16 cellular contexts compared by ENCODE assay signal in genomic region chr6:39905640-39905975, GRCh38. TPM values are rescaled to one million over a fixed set of nuclear protein-coding genes. Genes with fewer than 3 reads are reported as not detected.
DNase-seq lines count a peak whose midpoint lies in the region; ATAC-seq and TF ChIP-seq lines count a peak whose summit lies in the region.
"Had no signal": no experiment of that assay in that cellular context is flagged by ENCODE, and none has a peak within 500 bp of the region (broad histone marks: within the 10 kb centered on the region; RNA-seq: fewer than 3 reads in every experiment).

No MANE protein-coding gene starts in this region.

- peaks cover 40% of the 10 kb centered on the region for H3K36me3 Mint-ChIP-seq in chondrocyte (ENCODE audit: low read depth)
- no peaks in the 10 kb centered on the region for H3K36me3 Mint-ChIP-seq in activated CD4-positive, alpha-beta T cell treated with anti-CD3 and anti-CD28 coated beads for 36 hours (ENCODE audit: low read depth)
- H3K36me3 Mint-ChIP-seq: CD4-positive, alpha-beta memory T cell had no signal

- H3K4me3 ChIP-seq in tibial artery = no peak overlapping the region
- H3K4me3 ChIP-seq: A549, GM12878, GM23248 had no signal

- intact Hi-C loops in posterior vena cava (cut with DNase I) (no loop called here), tibial artery (cut with DNase I; ENCODE audit: low total_unique reads) (loop anchor here (10.0 kb wide), 1 partner anchor 399 kb away; no protein-coding TSS in a partner anchor)
- intact Hi-C loops in activated CD4-positive, alpha-beta T cell treated with anti-CD3 and anti-CD28 coated beads for 36 hours (cut with DNase I, micrococcal nuclease) = no loop called here

- H3K4me3 Mint-ChIP-seq in chondrocyte (ENCODE audit: unreplicated experiment) = no peak overlapping the region
- no peak overlapping the region for H3K4me3 Mint-ChIP-seq in activated CD4-positive, alpha-beta T cell treated with anti-CD3 and anti-CD28 coated beads for 36 hours
- H3K4me3 Mint-ChIP-seq: CD4-positive, alpha-beta memory T cell had no signal

- peaks cover 0 to 11% (median 5%) of the 10 kb centered on the region in 4 donors for H3K4me1 ChIP-seq in tibial artery
- H3K4me1 ChIP-seq: A549, BE2C had no signal

- CTCF ChIA-PET in activated CD4-positive, alpha-beta T cell treated with anti-CD3 and anti-CD28 coated beads for 36 hours (lab: Charles Lee) = no interaction called here

- POLR2A ChIA-PET in activated CD4-positive, alpha-beta T cell treated with anti-CD3 and anti-CD28 coated beads for 36 hours (lab: Charles Lee) = no interaction called here

- no peaks in the 10 kb centered on the region for H3K4me1 Mint-ChIP-seq in chondrocyte (ENCODE audit: low read depth)
- no peaks in the 10 kb centered on the region for H3K4me1 Mint-ChIP-seq in activated CD4-positive, alpha-beta T cell treated with anti-CD3 and anti-CD28 coated beads for 36 hours
- H3K4me1 Mint-ChIP-seq: CD4-positive, alpha-beta memory T cell had no signal

- H3K27me3 Mint-ChIP-seq in chondrocyte (ENCODE audit: low read depth) = no peaks in the 10 kb centered on the region
- H3K27me3 Mint-ChIP-seq in activated CD4-positive, alpha-beta T cell treated with anti-CD3 and anti-CD28 coated beads for 36 hours = no peaks in the 10 kb centered on the region

- TF ChIP-seq CTCF in chondrocyte (IDR thresholded peaks at IDR 0.05) (no peak), tibial artery (IDR thresholded peaks at IDR 0.05) (no peak)

- DNase-seq in chondrocyte (ENCODE audit: low spot score) = no peak
- DNase-seq in epidermal melanocyte (ENCODE audit: insufficient read length, low spot score) = peak; percentile 1
- DNase-seq in posterior vena cava (ENCODE audit: low spot score) = peak; percentile 40
- DNase-seq in tibial artery = peak in 1 of 2 donors; percentile 48
- DNase-seq in OCI-M1 (lab: John Stamatoyannopoulos, UW) = no peak
- DNase-seq in NCI-H524 treated with DMSO at 0.1 percent for 48 hours (lab: John Stamatoyannopoulos, UW) = no peak
- DNase-seq in activated CD4-positive, alpha-beta T cell treated with anti-CD3 and anti-CD28 coated beads for 36 hours = no peak
- DNase-seq: BE2C; CD4-positive, alpha-beta memory T cell; DMS79; GM23248 had no signal

- H3K27me3 ChIP-seq in tibial artery = no peaks in the 10 kb centered on the region
- H3K27me3 ChIP-seq: BE2C had no signal

- no peak for ATAC-seq in activated CD4-positive, alpha-beta T cell treated with anti-CD3 and anti-CD28 coated beads for 36 hours
- ATAC-seq: A549, GM12878, HCT116 had no signal

- H3K27ac ChIP-seq in tibial artery = peak overlapping the region; percentile 31 to 33
- H3K27ac ChIP-seq: A549, C4-2B, GM23248, HL-60 had no signal

- no peaks in the 10 kb centered on the region for H3K9me3 ChIP-seq in tibial artery
- H3K9me3 ChIP-seq: A549, BE2C had no signal

- H3K9me3 Mint-ChIP-seq in chondrocyte (ENCODE audit: low read depth) = no peaks in the 10 kb centered on the region
- H3K9me3 Mint-ChIP-seq in activated CD4-positive, alpha-beta T cell treated with anti-CD3 and anti-CD28 coated beads for 36 hours (ENCODE audit: low read depth) = no peaks in the 10 kb centered on the region

- H3K36me3 ChIP-seq in tibial artery = peaks cover 38 to 81% (median 51%) of the 10 kb centered on the region in 3 donors
- H3K36me3 ChIP-seq: BE2C had no signal

- H3K27ac Mint-ChIP-seq in chondrocyte (ENCODE audit: unreplicated experiment) = peak overlapping the region; percentile 49
- H3K27ac Mint-ChIP-seq in activated CD4-positive, alpha-beta T cell treated with anti-CD3 and anti-CD28 coated beads for 36 hours = no peak overlapping the region
- H3K27ac Mint-ChIP-seq: CD4-positive, alpha-beta memory T cell had no signal

RNA-seq across cellular contexts. Expression of gene MOCS1, which starts 28.7 kb away (rescaled TPM):
- 13.3 to 36.6 TPM (median 35.2 TPM) in 3 replicates for total RNA-seq in chondrocyte
- 10 to 100 TPM; 18.3 to 27.3 TPM for total RNA-seq in posterior vena cava
- total RNA-seq in activated CD4-positive, alpha-beta T cell treated with anti-CD3 and anti-CD28 coated beads for 36 hours = 1 to 10 TPM; 6.2 to 6.4 TPM

Comparison
In these comparisons a context has a peak if more than half of its experiments do, and no peak if none do; other contexts are left out.
1. DNase-seq: peak in epidermal melanocyte (single experiment) and posterior vena cava (single experiment); none in chondrocyte (single experiment), OCI-M1 (single experiment), NCI-H524 treated with DMSO at 0.1 percent for 48 hours (single experiment) and activated CD4-positive, alpha-beta T cell treated with anti-CD3 and anti-CD28 coated beads for 36 hours (single experiment).